17 cellular contexts compared by ENCODE assay signal in the genomic region with DNA sequence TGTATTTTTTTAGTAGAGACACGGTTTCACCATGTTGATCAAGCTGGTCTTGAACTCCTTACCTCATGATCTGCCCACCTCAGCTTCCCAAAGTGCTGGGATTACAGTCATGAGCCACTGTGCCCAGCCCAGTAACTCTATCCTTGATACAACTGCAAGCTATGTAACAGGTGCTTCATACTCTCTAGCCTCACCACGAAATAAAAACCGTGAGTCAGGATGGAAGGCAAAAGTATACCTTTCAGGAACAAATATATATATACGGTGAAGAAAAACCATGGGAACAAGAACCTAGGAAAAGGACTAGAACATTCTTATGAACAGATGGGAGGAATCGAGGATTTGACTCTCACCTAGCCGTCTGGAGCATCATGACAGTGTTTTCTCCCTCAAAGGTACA. TPM values are rescaled to one million over a fixed set of nuclear protein-coding genes. Genes with fewer than 3 reads are reported as not detected.
DNase-seq lines count a peak whose midpoint lies in the region; ATAC-seq and TF ChIP-seq lines count a peak whose summit lies in the region.
"Had no signal": no experiment of that assay in that cellular context is flagged by ENCODE, and none has a peak within 500 bp of the region (broad histone marks: within the 10 kb centered on the region; RNA-seq: fewer than 3 reads in every experiment).

No MANE protein-coding gene starts in this region.

- DNase-seq in T-helper 2 cell treated with Interferon-gamma antibody and Interleukin-4, amounts not matched to agents 5 μg/mL and 100 μg/mL, for 36 hours (ENCODE audit: low spot score), result no peak
- DNase-seq in T-helper 2 cell (no peak), SJCRH30 (peak; percentile 19 to 58), gastrocnemius medialis (no peak), NCI-H2107 (lab: John Stamatoyannopoulos, UW) (no peak), GM13977 (ENCODE audit: low spot score) (no peak)
- DNase-seq: AML-193; Calu3; CD8-positive, alpha-beta T cell; DMS79 treated with DMSO at 0.1 percent for 48 hours had no signal

- H3K27ac ChIP-seq in SJCRH30, result peak overlapping the region; percentile 47
- peak overlapping the region in 3 of 4 donors; percentile 4 to 31 (median 15) for H3K27ac ChIP-seq in gastrocnemius medialis
- H3K27ac ChIP-seq: 22Rv1, A549, GM23248, HL-60 had no signal

- in situ Hi-C loops in gastrocnemius medialis (cut with MboI; ENCODE audit: low sequenced_read_pairs in 4 of 4) (no loop called here), GM13977 (cut with MboI; ENCODE audit: low pct_unique_long_range_greater_than_20kb, low sequenced_read_pairs, unreplicated experiment) (no loop called here)

- peaks cover 22% of the 10 kb centered on the region for H3K4me1 Mint-ChIP-seq in T-helper 2 cell treated with Interferon-gamma antibody and Interleukin-4, amounts not matched to agents 5 μg/mL and 100 μg/mL, for 36 hours (ENCODE audit: low read depth)

- H3K27me3 Mint-ChIP-seq in T-helper 2 cell treated with Interferon-gamma antibody and Interleukin-4, amounts not matched to agents 5 μg/mL and 100 μg/mL, for 36 hours (ENCODE audit: low read depth), result no peaks in the 10 kb centered on the region

- H3K36me3 ChIP-seq in SJCRH30 (peaks cover 45% of the 10 kb centered on the region), gastrocnemius medialis (peaks cover 0 to 95% of the 10 kb centered on the region in 2 donors)

- ATAC-seq in gastrocnemius medialis (peak; percentile 58 to 60), GM21390 (IDR thresholded peaks at IDR 0.05; ENCODE audit: unreplicated experiment) (no peak)
- ATAC-seq: A549; CD8-positive, alpha-beta T cell; K562 had no signal

- TF ChIP-seq CTCF in gastrocnemius medialis (IDR thresholded peaks at IDR 0.05 in 4 of 5, conservative IDR thresholded peaks at IDR 0.05 in 1 of 5), result no peak
- TF ChIP-seq CTCF in GM13977 (IDR thresholded peaks at IDR 0.05; ENCODE audit: extremely low read depth, insufficient read depth, missing control alignments), result no peak

- H3K36me3 Mint-ChIP-seq in T-helper 2 cell treated with Interferon-gamma antibody and Interleukin-4, amounts not matched to agents 5 μg/mL and 100 μg/mL, for 36 hours (ENCODE audit: low read depth), result peaks cover 37% of the 10 kb centered on the region

- H3K4me3 ChIP-seq in SJCRH30 (no peak overlapping the region), gastrocnemius medialis (no peak overlapping the region)
- H3K4me3 ChIP-seq: A549, GM23248, HAP-1, K562 had no signal

- H3K27me3 ChIP-seq in SJCRH30, result no peaks in the 10 kb centered on the region
- no peaks in the 10 kb centered on the region for H3K27me3 ChIP-seq in gastrocnemius medialis

- H3K9me3 Mint-ChIP-seq in T-helper 2 cell treated with Interferon-gamma antibody and Interleukin-4, amounts not matched to agents 5 μg/mL and 100 μg/mL, for 36 hours, result no peaks in the 10 kb centered on the region
- H3K9me3 Mint-ChIP-seq: CD8-positive, alpha-beta T cell had no signal

- peak overlapping the region; percentile 65 for H3K4me3 Mint-ChIP-seq in T-helper 2 cell treated with Interferon-gamma antibody and Interleukin-4, amounts not matched to agents 5 μg/mL and 100 μg/mL, for 36 hours
- H3K4me3 Mint-ChIP-seq: CD8-positive, alpha-beta T cell had no signal

- H3K4me1 ChIP-seq in SJCRH30 (peaks cover 22% of the 10 kb centered on the region), gastrocnemius medialis (peaks cover 0 to 14% of the 10 kb centered on the region in 2 donors)
- H3K4me1 ChIP-seq: A549, HAP-1 had no signal

- intact Hi-C loops in gastrocnemius medialis (cut with DNase I; ENCODE audit: low total_unique reads), result no loop called here

- H3K27ac Mint-ChIP-seq in T-helper 2 cell treated with Interferon-gamma antibody and Interleukin-4, amounts not matched to agents 5 μg/mL and 100 μg/mL, for 36 hours, result no peak overlapping the region
- H3K27ac Mint-ChIP-seq: CD8-positive, alpha-beta T cell had no signal

- no peak for TF ChIP-seq POLR2A in gastrocnemius medialis (IDR thresholded peaks at IDR 0.05)

- H3K9me3 ChIP-seq in SJCRH30 (replicated peaks), result no peaks in the 10 kb centered on the region
- H3K9me3 ChIP-seq in gastrocnemius medialis, result no peaks in the 10 kb centered on the region
- H3K9me3 ChIP-seq: A549, HAP-1 had no signal

RNA-seq across cellular contexts. Expression of a gene that starts 9.6 kb away (rescaled TPM):
- 10.3 and 13.5 TPM in 2 replicates for total RNA-seq in SJCRH30 (2014; rRNA removed; shearing (Covaris generic))
- total RNA-seq in gastrocnemius medialis, result 1 to 10 TPM; 2.5 to 6.4 (median 5.8) TPM

RNA-seq across cellular contexts. Expression of a gene that starts 28.5 kb away (rescaled TPM):
- 34.8 and 36.4 TPM in 2 replicates for total RNA-seq in SJCRH30 (2014; rRNA removed; shearing (Covaris generic))
- total RNA-seq in gastrocnemius medialis, result 10 to 100 TPM; 64.8 to 96.6 (median 80.7) TPM

RNA-seq across cellular contexts. Expression of a gene that starts 28.6 kb away (rescaled TPM):
- 11.8 and 17.7 TPM in 2 replicates for total RNA-seq in SJCRH30 (2014; rRNA removed; shearing (Covaris generic))
- 1 to 10 TPM; 4.2 to 9.2 (median 6.8) TPM for total RNA-seq in gastrocnemius medialis

RNA-seq across cellular contexts. Expression of a gene that starts 45.7 kb away (rescaled TPM):
- 43.6 and 47.1 TPM in 2 replicates for total RNA-seq in SJCRH30 (2014; rRNA removed; shearing (Covaris generic))
- total RNA-seq in gastrocnemius medialis, result 10 to 100 TPM; 29.9 to 86.7 (median 53.1) TPM

RNA-seq across cellular contexts. Expression of a gene that starts 50.2 kb away (rescaled TPM):
- 2.7 and 3.1 TPM in 2 replicates for total RNA-seq in SJCRH30 (2014; rRNA removed; shearing (Covaris generic))
- 1 to 10 TPM in 2 of 4 donors, under 1 TPM in 2; 0.33 to 1.8 (median 1.1) TPM for total RNA-seq in gastrocnemius medialis

Comparison
In these comparisons a context has a peak if more than half of its experiments do, and no peak if none do; other contexts are left out.
1. DNase-seq: peak in SJCRH30 (2 of 2); none in T-helper 2 cell treated with Interferon-gamma antibody and Interleukin-4, amounts not matched to agents 5 μg/mL and 100 μg/mL, for 36 hours (single experiment), T-helper 2 cell (0 of 5), gastrocnemius medialis (0 of 2), NCI-H2107 (single experiment) and GM13977 (single experiment).